2 cellular contexts compared by ENCODE assay signal in genomic region chr13:78601886-78602560, GRCh38.
TF ChIP-seq lines count a peak whose summit lies in the region.

No MANE protein-coding gene starts in this region.

TF ChIP-seq in GM23338, 12 proteins besides CTCF, POLR2A, EP300 and RAD21:
- no peak for TF ChIP-seq EZH2 (IDR thresholded peaks at IDR 0.05; ENCODE audit: low read depth, unreplicated experiment)
- no peak for TF ChIP-seq ZNF462 (CRISPR knock-in tag; IDR thresholded peaks at IDR 0.05)
- no peak for TF ChIP-seq POLR2AphosphoS5 (IDR thresholded peaks at IDR 0.05; ENCODE audit: low read depth)
- no peak for TF ChIP-seq NANOG (IDR thresholded peaks at IDR 0.05; ENCODE audit: borderline replicate concordance)
- TF ChIP-seq CREB1 (CRISPR knock-in tag; IDR thresholded peaks at IDR 0.05; ENCODE audit: low read depth) = no peak
- TF ChIP-seq ETS1 (IDR thresholded peaks at IDR 0.05) = no peak
- no peak for TF ChIP-seq JUNB (IDR thresholded peaks at IDR 0.05; ENCODE audit: unreplicated experiment)
- TF ChIP-seq REST (IDR thresholded peaks at IDR 0.05; ENCODE audit: unreplicated experiment) = no peak
- no peak for TF ChIP-seq ZNF114 (CRISPR knock-in tag; IDR thresholded peaks at IDR 0.05)
- TF ChIP-seq ZNF331 (CRISPR knock-in tag; IDR thresholded peaks at IDR 0.05; ENCODE audit: low read depth) = no peak
- TF ChIP-seq EZH2phosphoT487 (IDR thresholded peaks at IDR 0.05; ENCODE audit: unreplicated experiment) = no peak
- TF ChIP-seq STAT1 (IDR thresholded peaks at IDR 0.05; ENCODE audit: unreplicated experiment) = no peak

TF ChIP-seq in GM12878, 131 proteins besides CTCF, POLR2A, EP300 and RAD21:
- TF ChIP-seq SMARCA5 (IDR thresholded peaks at IDR 0.05) (no peak), EED (IDR thresholded peaks at IDR 0.05; ENCODE audit: low read depth) (no peak), DPF2 (IDR thresholded peaks at IDR 0.05) (no peak), MYB (IDR thresholded peaks at IDR 0.05; ENCODE audit: borderline replicate concordance, low read depth, low read length) (no peak), STAT3 (IDR thresholded peaks at IDR 0.05; ENCODE audit: low read depth, low read length) (no peak), RB1 (IDR thresholded peaks at IDR 0.05; ENCODE audit: borderline replicate concordance) (no peak), TCF3 (IDR thresholded peaks at IDR 0.05; ENCODE audit: borderline replicate concordance, insufficient read depth, low read depth, low read length) (no peak), SMC3 (IDR thresholded peaks at IDR 0.05; ENCODE audit: borderline replicate concordance, low read length) (no peak), WRNIP1 (IDR thresholded peaks at IDR 0.05; ENCODE audit: borderline replicate concordance, low read depth, low read length) (no peak), MYC (IDR thresholded peaks at IDR 0.05; ENCODE audit: insufficient read depth, insufficient read length, insufficient replicate concordance, low read length, severe bottlenecking) (no peak), SKIL (IDR thresholded peaks at IDR 0.05; ENCODE audit: low read depth, poor library complexity, severe bottlenecking) (no peak), TARDBP (IDR thresholded peaks at IDR 0.05; ENCODE audit: borderline replicate concordance) (no peak), CHD1 (IDR thresholded peaks at IDR 0.05; ENCODE audit: low read depth, low read length) (no peak), IRF5 (IDR thresholded peaks at IDR 0.05; ENCODE audit: borderline replicate concordance) (no peak), MTA2 (IDR thresholded peaks at IDR 0.05; ENCODE audit: low read depth) (no peak), NFYA (IDR thresholded peaks at IDR 0.05; ENCODE audit: borderline replicate concordance, low read depth, low read length) (no peak), CREM (IDR thresholded peaks at IDR 0.05; ENCODE audit: low read depth) (no peak), MTA3 (IDR thresholded peaks at IDR 0.05; ENCODE audit: borderline replicate concordance, low read length) (no peak), BCL11A (IDR thresholded peaks at IDR 0.05; ENCODE audit: low read depth, low read length) (no peak), SREBF1 (IDR thresholded peaks at IDR 0.05; ENCODE audit: low read length) (no peak)
